Comparison of ENCODE assay signal across 1 cellular context in the genomic region with DNA sequence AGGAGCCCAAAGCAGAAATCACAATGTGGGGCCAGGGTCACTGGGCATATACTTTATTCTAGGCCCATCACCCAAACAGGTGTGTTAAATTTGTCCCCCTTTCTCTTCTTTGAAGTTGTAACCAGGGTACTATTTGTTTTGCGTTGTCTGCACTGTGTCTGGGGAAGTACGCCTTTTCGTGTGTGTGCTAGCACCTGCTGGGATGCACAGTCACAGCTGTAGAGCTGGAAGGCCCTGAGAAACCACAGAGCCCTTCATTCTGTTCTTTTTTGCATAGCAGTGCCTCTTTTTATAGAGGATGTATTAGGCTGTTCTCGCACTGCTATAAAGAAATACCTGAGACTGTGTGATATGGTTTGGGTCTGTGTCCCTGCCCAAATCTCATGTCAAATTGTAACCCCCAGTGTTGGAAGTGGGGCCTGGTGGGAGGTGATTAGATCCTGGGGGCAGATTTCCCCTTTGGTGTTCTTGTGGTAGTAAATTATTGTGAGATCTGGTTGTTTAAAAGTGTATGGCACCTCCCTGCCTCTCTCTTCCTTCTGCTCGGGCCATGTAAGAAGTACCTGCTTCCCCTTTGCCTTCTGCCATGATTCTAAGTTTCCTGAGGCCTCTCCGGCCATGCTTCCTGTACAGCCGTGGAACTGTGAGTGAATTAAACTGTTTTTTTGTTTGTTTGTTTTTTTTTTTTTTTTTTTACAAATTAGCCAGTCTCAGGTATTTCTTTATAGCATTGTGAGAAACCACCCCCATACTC.
TF ChIP-seq lines count a peak whose summit lies in the region.

No MANE protein-coding gene starts in this region.

TF ChIP-seq in GM12878, 131 proteins besides CTCF, POLR2A, EP300 and RAD21 (continued from another document and continues in another):
- TF ChIP-seq, protein P1, sequence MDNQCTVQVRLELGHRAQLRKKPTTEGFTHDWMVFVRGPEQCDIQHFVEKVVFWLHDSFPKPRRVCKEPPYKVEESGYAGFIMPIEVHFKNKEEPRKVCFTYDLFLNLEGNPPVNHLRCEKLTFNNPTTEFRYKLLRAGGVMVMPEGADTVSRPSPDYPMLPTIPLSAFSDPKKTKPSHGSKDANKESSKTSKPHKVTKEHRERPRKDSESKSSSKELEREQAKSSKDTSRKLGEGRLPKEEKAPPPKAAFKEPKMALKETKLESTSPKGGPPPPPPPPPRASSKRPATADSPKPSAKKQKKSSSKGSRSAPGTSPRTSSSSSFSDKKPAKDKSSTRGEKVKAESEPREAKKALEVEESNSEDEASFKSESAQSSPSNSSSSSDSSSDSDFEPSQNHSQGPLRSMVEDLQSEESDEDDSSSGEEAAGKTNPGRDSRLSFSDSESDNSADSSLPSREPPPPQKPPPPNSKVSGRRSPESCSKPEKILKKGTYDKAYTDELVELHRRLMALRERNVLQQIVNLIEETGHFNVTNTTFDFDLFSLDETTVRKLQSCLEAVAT (IDR thresholded peaks at IDR 0.05), result peak; percentile 54
- TF ChIP-seq YY1 (IDR thresholded peaks at IDR 0.05; ENCODE audit: low read depth, low read length), result peak; percentile 72; the same call in 1 of the 2 replicates
- no peak for TF ChIP-seq ESRRA (IDR thresholded peaks at IDR 0.05; ENCODE audit: low read length)
- TF ChIP-seq, protein P2, sequence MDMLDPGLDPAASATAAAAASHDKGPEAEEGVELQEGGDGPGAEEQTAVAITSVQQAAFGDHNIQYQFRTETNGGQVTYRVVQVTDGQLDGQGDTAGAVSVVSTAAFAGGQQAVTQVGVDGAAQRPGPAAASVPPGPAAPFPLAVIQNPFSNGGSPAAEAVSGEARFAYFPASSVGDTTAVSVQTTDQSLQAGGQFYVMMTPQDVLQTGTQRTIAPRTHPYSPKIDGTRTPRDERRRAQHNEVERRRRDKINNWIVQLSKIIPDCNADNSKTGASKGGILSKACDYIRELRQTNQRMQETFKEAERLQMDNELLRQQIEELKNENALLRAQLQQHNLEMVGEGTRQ (IDR thresholded peaks at IDR 0.05; ENCODE audit: borderline replicate concordance, low read depth, low read length), result no peak
- no peak for TF ChIP-seq TAF1 (IDR thresholded peaks at IDR 0.05; ENCODE audit: borderline replicate concordance, low read depth, low read length)
- no peak for TF ChIP-seq STAT3 (IDR thresholded peaks at IDR 0.05; ENCODE audit: low read depth, low read length)
- TF ChIP-seq CEBPB (IDR thresholded peaks at IDR 0.05; ENCODE audit: borderline replicate concordance in 1 of 2, low read depth in 2 of 2, low read length in 2 of 2), result no peak
- no peak for TF ChIP-seq CHD1 (IDR thresholded peaks at IDR 0.05; ENCODE audit: low read depth, low read length)
- no peak for TF ChIP-seq BRCA1 (IDR thresholded peaks at IDR 0.05; ENCODE audit: low read depth, low read length)
- TF ChIP-seq GATAD2B (conservative IDR thresholded peaks at IDR 0.05; ENCODE audit: low read depth), result peak; percentile 50; the same call in 1 of the 2 replicates
- TF ChIP-seq NR2C1 (IDR thresholded peaks at IDR 0.05), result no peak
- peak; percentile 85 for TF ChIP-seq EED (IDR thresholded peaks at IDR 0.05; ENCODE audit: low read depth)
- TF ChIP-seq TCF12 (IDR thresholded peaks at IDR 0.05; ENCODE audit: low read depth, low read length), result peak; percentile 99
- no peak for TF ChIP-seq PAX8 (IDR thresholded peaks at IDR 0.05)
- no peak for TF ChIP-seq HCFC1 (IDR thresholded peaks at IDR 0.05; ENCODE audit: low read length)
- peak; percentile 71 for TF ChIP-seq SP1 (IDR thresholded peaks at IDR 0.05; ENCODE audit: low read depth, low read length)
- no peak for TF ChIP-seq RFX5 (IDR thresholded peaks at IDR 0.05; ENCODE audit: low read depth, low read length)
- no peak for TF ChIP-seq LARP7 (IDR thresholded peaks at IDR 0.05)
- no peak for TF ChIP-seq SIN3A (IDR thresholded peaks at IDR 0.05; ENCODE audit: low read depth, low read length)
- TF ChIP-seq EZH2 (IDR thresholded peaks at IDR 0.05; ENCODE audit: borderline replicate concordance, control insufficient read depth, low read depth, low read length), result no peak
- TF ChIP-seq MYB (IDR thresholded peaks at IDR 0.05; ENCODE audit: borderline replicate concordance, low read depth, low read length), result no peak
- TF ChIP-seq, protein P3, sequence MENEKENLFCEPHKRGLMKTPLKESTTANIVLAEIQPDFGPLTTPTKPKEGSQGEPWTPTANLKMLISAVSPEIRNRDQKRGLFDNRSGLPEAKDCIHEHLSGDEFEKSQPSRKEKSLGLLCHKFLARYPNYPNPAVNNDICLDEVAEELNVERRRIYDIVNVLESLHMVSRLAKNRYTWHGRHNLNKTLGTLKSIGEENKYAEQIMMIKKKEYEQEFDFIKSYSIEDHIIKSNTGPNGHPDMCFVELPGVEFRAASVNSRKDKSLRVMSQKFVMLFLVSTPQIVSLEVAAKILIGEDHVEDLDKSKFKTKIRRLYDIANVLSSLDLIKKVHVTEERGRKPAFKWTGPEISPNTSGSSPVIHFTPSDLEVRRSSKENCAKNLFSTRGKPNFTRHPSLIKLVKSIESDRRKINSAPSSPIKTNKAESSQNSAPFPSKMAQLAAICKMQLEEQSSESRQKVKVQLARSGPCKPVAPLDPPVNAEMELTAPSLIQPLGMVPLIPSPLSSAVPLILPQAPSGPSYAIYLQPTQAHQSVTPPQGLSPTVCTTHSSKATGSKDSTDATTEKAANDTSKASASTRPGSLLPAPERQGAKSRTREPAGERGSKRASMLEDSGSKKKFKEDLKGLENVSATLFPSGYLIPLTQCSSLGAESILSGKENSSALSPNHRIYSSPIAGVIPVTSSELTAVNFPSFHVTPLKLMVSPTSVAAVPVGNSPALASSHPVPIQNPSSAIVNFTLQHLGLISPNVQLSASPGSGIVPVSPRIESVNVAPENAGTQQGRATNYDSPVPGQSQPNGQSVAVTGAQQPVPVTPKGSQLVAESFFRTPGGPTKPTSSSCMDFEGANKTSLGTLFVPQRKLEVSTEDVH (IDR thresholded peaks at IDR 0.05; ENCODE audit: low read depth, partially characterized antibody), result no peak
- TF ChIP-seq FOXK2 (IDR thresholded peaks at IDR 0.05), result no peak
- TF ChIP-seq CHD4 (IDR thresholded peaks at IDR 0.05), result no peak
- TF ChIP-seq HDAC6 (IDR thresholded peaks at IDR 0.05; ENCODE audit: unreplicated experiment), result no peak
- no peak for TF ChIP-seq SMAD1 (IDR thresholded peaks at IDR 0.05; ENCODE audit: low read depth, partially characterized antibody)
- no peak for TF ChIP-seq ZNF274 (IDR thresholded peaks at IDR 0.05; ENCODE audit: insufficient read depth, insufficient read length)
- no peak for TF ChIP-seq RBBP5 (conservative IDR thresholded peaks at IDR 0.05)
- TF ChIP-seq ZNF217 (IDR thresholded peaks at IDR 0.05), result no peak
- TF ChIP-seq JUND (IDR thresholded peaks at IDR 0.05; ENCODE audit: low read depth, low read length), result no peak
- peak; percentile 55 for TF ChIP-seq MEF2B (IDR thresholded peaks at IDR 0.05; ENCODE audit: partially characterized antibody, poor library complexity, severe bottlenecking)
- peak; percentile 98 for TF ChIP-seq RUNX3 (IDR thresholded peaks at IDR 0.05; ENCODE audit: low read length)
- TF ChIP-seq SPI1 (IDR thresholded peaks at IDR 0.05; ENCODE audit: borderline replicate concordance, insufficient read depth, low read depth, low read length), result peak; percentile 54; the same call in 1 of the 2 replicates
- peak; percentile 75 for TF ChIP-seq JUNB (IDR thresholded peaks at IDR 0.05)
- no peak for TF ChIP-seq YBX1 (IDR thresholded peaks at IDR 0.05)
- TF ChIP-seq, protein P4, sequence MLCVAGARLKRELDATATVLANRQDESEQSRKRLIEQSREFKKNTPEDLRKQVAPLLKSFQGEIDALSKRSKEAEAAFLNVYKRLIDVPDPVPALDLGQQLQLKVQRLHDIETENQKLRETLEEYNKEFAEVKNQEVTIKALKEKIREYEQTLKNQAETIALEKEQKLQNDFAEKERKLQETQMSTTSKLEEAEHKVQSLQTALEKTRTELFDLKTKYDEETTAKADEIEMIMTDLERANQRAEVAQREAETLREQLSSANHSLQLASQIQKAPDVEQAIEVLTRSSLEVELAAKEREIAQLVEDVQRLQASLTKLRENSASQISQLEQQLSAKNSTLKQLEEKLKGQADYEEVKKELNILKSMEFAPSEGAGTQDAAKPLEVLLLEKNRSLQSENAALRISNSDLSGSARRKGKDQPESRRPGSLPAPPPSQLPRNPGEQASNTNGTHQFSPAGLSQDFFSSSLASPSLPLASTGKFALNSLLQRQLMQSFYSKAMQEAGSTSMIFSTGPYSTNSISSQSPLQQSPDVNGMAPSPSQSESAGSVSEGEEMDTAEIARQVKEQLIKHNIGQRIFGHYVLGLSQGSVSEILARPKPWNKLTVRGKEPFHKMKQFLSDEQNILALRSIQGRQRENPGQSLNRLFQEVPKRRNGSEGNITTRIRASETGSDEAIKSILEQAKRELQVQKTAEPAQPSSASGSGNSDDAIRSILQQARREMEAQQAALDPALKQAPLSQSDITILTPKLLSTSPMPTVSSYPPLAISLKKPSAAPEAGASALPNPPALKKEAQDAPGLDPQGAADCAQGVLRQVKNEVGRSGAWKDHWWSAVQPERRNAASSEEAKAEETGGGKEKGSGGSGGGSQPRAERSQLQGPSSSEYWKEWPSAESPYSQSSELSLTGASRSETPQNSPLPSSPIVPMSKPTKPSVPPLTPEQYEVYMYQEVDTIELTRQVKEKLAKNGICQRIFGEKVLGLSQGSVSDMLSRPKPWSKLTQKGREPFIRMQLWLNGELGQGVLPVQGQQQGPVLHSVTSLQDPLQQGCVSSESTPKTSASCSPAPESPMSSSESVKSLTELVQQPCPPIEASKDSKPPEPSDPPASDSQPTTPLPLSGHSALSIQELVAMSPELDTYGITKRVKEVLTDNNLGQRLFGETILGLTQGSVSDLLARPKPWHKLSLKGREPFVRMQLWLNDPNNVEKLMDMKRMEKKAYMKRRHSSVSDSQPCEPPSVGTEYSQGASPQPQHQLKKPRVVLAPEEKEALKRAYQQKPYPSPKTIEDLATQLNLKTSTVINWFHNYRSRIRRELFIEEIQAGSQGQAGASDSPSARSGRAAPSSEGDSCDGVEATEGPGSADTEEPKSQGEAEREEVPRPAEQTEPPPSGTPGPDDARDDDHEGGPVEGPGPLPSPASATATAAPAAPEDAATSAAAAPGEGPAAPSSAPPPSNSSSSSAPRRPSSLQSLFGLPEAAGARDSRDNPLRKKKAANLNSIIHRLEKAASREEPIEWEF (IDR thresholded peaks at IDR 0.05; ENCODE audit: insufficient replicate concordance, low read depth, low read length), result no peak
- TF ChIP-seq ZBED1 (IDR thresholded peaks at IDR 0.05; ENCODE audit: borderline replicate concordance), result peak; percentile 67; the same call in 1 of the 2 replicates
- no peak for TF ChIP-seq FOS (IDR thresholded peaks at IDR 0.05; ENCODE audit: borderline replicate concordance, extremely low read depth, insufficient read length)
- TF ChIP-seq, protein P5, sequence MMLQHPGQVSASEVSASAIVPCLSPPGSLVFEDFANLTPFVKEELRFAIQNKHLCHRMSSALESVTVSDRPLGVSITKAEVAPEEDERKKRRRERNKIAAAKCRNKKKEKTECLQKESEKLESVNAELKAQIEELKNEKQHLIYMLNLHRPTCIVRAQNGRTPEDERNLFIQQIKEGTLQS (IDR thresholded peaks at IDR 0.05; ENCODE audit: borderline replicate concordance, extremely low read depth, low read depth, low read length), result no peak
- TF ChIP-seq CBX3 (IDR thresholded peaks at IDR 0.05; ENCODE audit: borderline replicate concordance, low read depth), result no peak
- TF ChIP-seq, protein P6, sequence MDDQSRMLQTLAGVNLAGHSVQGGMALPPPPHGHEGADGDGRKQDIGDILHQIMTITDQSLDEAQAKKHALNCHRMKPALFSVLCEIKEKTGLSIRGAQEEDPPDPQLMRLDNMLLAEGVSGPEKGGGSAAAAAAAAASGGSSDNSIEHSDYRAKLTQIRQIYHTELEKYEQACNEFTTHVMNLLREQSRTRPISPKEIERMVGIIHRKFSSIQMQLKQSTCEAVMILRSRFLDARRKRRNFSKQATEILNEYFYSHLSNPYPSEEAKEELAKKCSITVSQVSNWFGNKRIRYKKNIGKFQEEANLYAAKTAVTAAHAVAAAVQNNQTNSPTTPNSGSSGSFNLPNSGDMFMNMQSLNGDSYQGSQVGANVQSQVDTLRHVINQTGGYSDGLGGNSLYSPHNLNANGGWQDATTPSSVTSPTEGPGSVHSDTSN (IDR thresholded peaks at IDR 0.05; ENCODE audit: insufficient replicate concordance, low read depth, low read length), result no peak
- TF ChIP-seq ZZZ3 (IDR thresholded peaks at IDR 0.05; ENCODE audit: control insufficient read depth, insufficient read length, low read depth), result no peak
- no peak for TF ChIP-seq SMAD5 (IDR thresholded peaks at IDR 0.05; ENCODE audit: low read depth)
- no peak for TF ChIP-seq TBL1XR1 (IDR thresholded peaks at IDR 0.05; ENCODE audit: low read depth, low read length)
- TF ChIP-seq SMC3 (IDR thresholded peaks at IDR 0.05; ENCODE audit: borderline replicate concordance, low read length), result no peak; the same call in 1 of the 2 replicates
- TF ChIP-seq SREBF2 (IDR thresholded peaks at IDR 0.05; ENCODE audit: low read length), result no peak
- TF ChIP-seq, protein P7, sequence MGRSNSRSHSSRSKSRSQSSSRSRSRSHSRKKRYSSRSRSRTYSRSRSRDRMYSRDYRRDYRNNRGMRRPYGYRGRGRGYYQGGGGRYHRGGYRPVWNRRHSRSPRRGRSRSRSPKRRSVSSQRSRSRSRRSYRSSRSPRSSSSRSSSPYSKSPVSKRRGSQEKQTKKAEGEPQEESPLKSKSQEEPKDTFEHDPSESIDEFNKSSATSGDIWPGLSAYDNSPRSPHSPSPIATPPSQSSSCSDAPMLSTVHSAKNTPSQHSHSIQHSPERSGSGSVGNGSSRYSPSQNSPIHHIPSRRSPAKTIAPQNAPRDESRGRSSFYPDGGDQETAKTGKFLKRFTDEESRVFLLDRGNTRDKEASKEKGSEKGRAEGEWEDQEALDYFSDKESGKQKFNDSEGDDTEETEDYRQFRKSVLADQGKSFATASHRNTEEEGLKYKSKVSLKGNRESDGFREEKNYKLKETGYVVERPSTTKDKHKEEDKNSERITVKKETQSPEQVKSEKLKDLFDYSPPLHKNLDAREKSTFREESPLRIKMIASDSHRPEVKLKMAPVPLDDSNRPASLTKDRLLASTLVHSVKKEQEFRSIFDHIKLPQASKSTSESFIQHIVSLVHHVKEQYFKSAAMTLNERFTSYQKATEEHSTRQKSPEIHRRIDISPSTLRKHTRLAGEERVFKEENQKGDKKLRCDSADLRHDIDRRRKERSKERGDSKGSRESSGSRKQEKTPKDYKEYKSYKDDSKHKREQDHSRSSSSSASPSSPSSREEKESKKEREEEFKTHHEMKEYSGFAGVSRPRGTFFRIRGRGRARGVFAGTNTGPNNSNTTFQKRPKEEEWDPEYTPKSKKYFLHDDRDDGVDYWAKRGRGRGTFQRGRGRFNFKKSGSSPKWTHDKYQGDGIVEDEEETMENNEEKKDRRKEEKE (IDR thresholded peaks at IDR 0.05), result no peak
- TF ChIP-seq, protein P8, sequence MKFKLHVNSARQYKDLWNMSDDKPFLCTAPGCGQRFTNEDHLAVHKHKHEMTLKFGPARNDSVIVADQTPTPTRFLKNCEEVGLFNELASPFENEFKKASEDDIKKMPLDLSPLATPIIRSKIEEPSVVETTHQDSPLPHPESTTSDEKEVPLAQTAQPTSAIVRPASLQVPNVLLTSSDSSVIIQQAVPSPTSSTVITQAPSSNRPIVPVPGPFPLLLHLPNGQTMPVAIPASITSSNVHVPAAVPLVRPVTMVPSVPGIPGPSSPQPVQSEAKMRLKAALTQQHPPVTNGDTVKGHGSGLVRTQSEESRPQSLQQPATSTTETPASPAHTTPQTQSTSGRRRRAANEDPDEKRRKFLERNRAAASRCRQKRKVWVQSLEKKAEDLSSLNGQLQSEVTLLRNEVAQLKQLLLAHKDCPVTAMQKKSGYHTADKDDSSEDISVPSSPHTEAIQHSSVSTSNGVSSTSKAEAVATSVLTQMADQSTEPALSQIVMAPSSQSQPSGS (IDR thresholded peaks at IDR 0.05; ENCODE audit: low read length), result peak; percentile 86
- peak; percentile 82 for TF ChIP-seq NBN (IDR thresholded peaks at IDR 0.05)
- TF ChIP-seq BMI1 (IDR thresholded peaks at IDR 0.05; ENCODE audit: borderline replicate concordance), result no peak
- no peak for TF ChIP-seq NR2C2 (IDR thresholded peaks at IDR 0.05; ENCODE audit: borderline replicate concordance, control insufficient read depth, insufficient read length, low read depth)
